38 cellular contexts compared by ENCODE assay signal in genomic region chr19:3316132-3316648, GRCh38.
"Had no signal": no experiment of that assay in that cellular context is flagged by ENCODE, and none has a peak within 500 bp of the region (broad histone marks: within the 10 kb centered on the region; RNA-seq: fewer than 3 reads in every experiment).

No MANE protein-coding gene starts in this region.

- H3K27ac ChIP-seq: brain microvascular endothelial cell, SJCRH30, SK-N-MC, WERI-Rb-1 had no signal

- H3K4me1 Mint-ChIP-seq: activated CD4-positive, alpha-beta memory T cell treated with anti-CD3 and anti-CD28 coated beads, Interleukin-2, amount 10 ng/mL, durations not matched to agents 7 days and 5 days; activated naive CD4-positive, alpha-beta T cell treated with anti-CD3 and anti-CD28 coated beads, Interleukin-2, amount 10 ng/mL, durations not matched to agents 7 days and 5 days; activated naive CD8-positive, alpha-beta T cell treated with anti-CD3 and anti-CD28 coated beads, Interleukin-2, amount 50 U/mL, for 24 hours; T-cell had no signal

- H3K36me3 Mint-ChIP-seq: activated CD8-positive, alpha-beta memory T cell treated with anti-CD3 and anti-CD28 coated beads, Interleukin-2, amount 10 ng/mL, durations not matched to agents 7 days and 5 days; activated naive CD4-positive, alpha-beta T cell treated with anti-CD3 and anti-CD28 coated beads, Interleukin-2, amount 10 ng/mL, durations not matched to agents 7 days and 5 days; activated naive CD8-positive, alpha-beta T cell; T-cell had no signal

- H3K4me3 ChIP-seq: MG63, SJCRH30, SK-N-MC had no signal

- DNase-seq: activated CD4-positive, alpha-beta memory T cell treated with anti-CD3 and anti-CD28 coated beads, Interleukin-2, amount 10 ng/mL, durations not matched to agents 7 days and 5 days; activated CD4-positive, alpha-beta T cell treated with anti-CD3 and anti-CD28 coated beads for 1 hour; activated CD4-positive, alpha-beta T cell treated with anti-CD3 and anti-CD28 coated beads for 48 hours; activated CD4-positive, CD25-positive, alpha-beta regulatory T cell; activated CD8-positive, alpha-beta memory T cell treated with anti-CD3 and anti-CD28 coated beads for 24 hours; activated CD8-positive, alpha-beta memory T cell treated with anti-CD3 and anti-CD28 coated beads, Interleukin-2, amount 10 ng/mL, durations not matched to agents 7 days and 5 days; activated CD8-positive, alpha-beta memory T cell treated with anti-CD3 and anti-CD28 coated beads, Interleukin-2, amount 50 U/mL, for 48 hours; activated effector memory CD4-positive, alpha-beta T cell treated with Interleukin-2 at 50 U/mL for 16 hours; activated naive CD4-positive, alpha-beta T cell treated with anti-CD3 and anti-CD28 coated beads, Interleukin-2, amount 10 ng/mL, durations not matched to agents 7 days and 5 days; activated naive CD8-positive, alpha-beta T cell treated with anti-CD3 and anti-CD28 coated beads, Interleukin-2, amount 50 U/mL, for 24 hours; activated T-cell treated with anti-CD3 and anti-CD28 coated beads, Interleukin-2, amount 50 U/mL, for 48 hours; aorta; brain microvascular endothelial cell; central memory CD4-positive, alpha-beta T cell; Kasumi-1; KG1; MG63; MV-4-11; NCI-H1092; NCI-H1417; NCI-H146; NCI-H187; NCI-H2029 treated with DMSO at 0.1 percent for 48 hours; NCI-H2107; NCI-H2171; NCI-H510A; NCI-H526; NCI-H748 treated with DMSO at 0.1 percent for 48 hours; NK-92 treated with Interleukin-12 subunit alpha and Interleukin-12 subunit beta, amount 100 ng/mL, for 24 hours; OCI-M1; SHP77; SJCRH30; T-cell; T-helper 2 cell; T-helper 9 cell; WERI-Rb-1 had no signal

- H3K9me3 Mint-ChIP-seq: activated CD4-positive, alpha-beta memory T cell treated with anti-CD3 and anti-CD28 coated beads, Interleukin-2, amount 10 ng/mL, durations not matched to agents 7 days and 5 days; activated naive CD4-positive, alpha-beta T cell treated with anti-CD3 and anti-CD28 coated beads, Interleukin-2, amount 10 ng/mL, durations not matched to agents 7 days and 5 days; activated naive CD8-positive, alpha-beta T cell treated with anti-CD3 and anti-CD28 coated beads, Interleukin-2, amount 50 U/mL, for 24 hours; T-cell had no signal

- H3K4me3 Mint-ChIP-seq: activated CD4-positive, alpha-beta memory T cell treated with anti-CD3 and anti-CD28 coated beads, Interleukin-2, amount 10 ng/mL, durations not matched to agents 7 days and 5 days; activated CD8-positive, alpha-beta memory T cell treated with anti-CD3 and anti-CD28 coated beads, Interleukin-2, amount 10 ng/mL, durations not matched to agents 7 days and 5 days; activated naive CD4-positive, alpha-beta T cell treated with anti-CD3 and anti-CD28 coated beads, Interleukin-2, amount 10 ng/mL, durations not matched to agents 7 days and 5 days; activated naive CD8-positive, alpha-beta T cell; activated naive CD8-positive, alpha-beta T cell treated with anti-CD3 and anti-CD28 coated beads, Interleukin-2, amount 50 U/mL, for 24 hours; T-cell had no signal

- H3K9me3 ChIP-seq: MG63, SJCRH30 had no signal

- ATAC-seq: activated CD8-positive, alpha-beta memory T cell treated with anti-CD3 and anti-CD28 coated beads, Interleukin-2, amount 10 ng/mL, durations not matched to agents 7 days and 5 days; activated naive CD8-positive, alpha-beta T cell treated with anti-CD3 and anti-CD28 coated beads, Interleukin-2, amount 50 U/mL, for 24 hours; T-cell had no signal

- H3K4me1 ChIP-seq: SJCRH30 had no signal

- H3K27ac Mint-ChIP-seq: activated CD4-positive, alpha-beta memory T cell treated with anti-CD3 and anti-CD28 coated beads, Interleukin-2, amount 10 ng/mL, durations not matched to agents 7 days and 5 days; activated CD8-positive, alpha-beta memory T cell treated with anti-CD3 and anti-CD28 coated beads, Interleukin-2, amount 10 ng/mL, durations not matched to agents 7 days and 5 days; activated naive CD4-positive, alpha-beta T cell treated with anti-CD3 and anti-CD28 coated beads, Interleukin-2, amount 10 ng/mL, durations not matched to agents 7 days and 5 days; activated naive CD8-positive, alpha-beta T cell; activated naive CD8-positive, alpha-beta T cell treated with anti-CD3 and anti-CD28 coated beads, Interleukin-2, amount 50 U/mL, for 24 hours; T-cell had no signal

- H3K36me3 ChIP-seq: brain microvascular endothelial cell, MG63, SJCRH30, WERI-Rb-1 had no signal
